8 cellular contexts compared by ENCODE assay signal in genomic region chr15:90388462-90389182, GRCh38. TPM values are rescaled to one million over a fixed set of nuclear protein-coding genes. Genes with fewer than 3 reads are reported as not detected.
DNase-seq lines count a peak whose midpoint lies in the region; ATAC-seq lines count a peak whose summit lies in the region.

No MANE protein-coding gene starts in this region.

- no peaks in the 10 kb centered on the region for H3K9me3 Mint-ChIP-seq in effector memory CD8-positive, alpha-beta T cell

- peaks cover 45 to 51% of the 10 kb centered on the region in 2 donors for H3K4me1 Mint-ChIP-seq in effector memory CD8-positive, alpha-beta T cell (ENCODE audit: low read depth in 2 of 2)

- H3K4me3 Mint-ChIP-seq in effector memory CD8-positive, alpha-beta T cell = peak overlapping the region; percentile 90 to 92

- peak overlapping the region; percentile 95 to 97 for H3K27ac Mint-ChIP-seq in effector memory CD8-positive, alpha-beta T cell

- peak; percentile 59 for ATAC-seq in GM18511 (IDR thresholded peaks at IDR 0.05; ENCODE audit: unreplicated experiment)
- ATAC-seq in HG02763 (IDR thresholded peaks at IDR 0.05; ENCODE audit: unreplicated experiment) = peak; percentile 32
- peak; percentile 41 for ATAC-seq in effector memory CD8-positive, alpha-beta T cell (replicated peaks)

- no peaks in the 10 kb centered on the region for H3K27me3 Mint-ChIP-seq in effector memory CD8-positive, alpha-beta T cell

- DNase-seq in NCI-H1930 (lab: John Stamatoyannopoulos, UW) (peak; percentile 22 to 32), mesenteric fat pad (ENCODE audit: low spot score) (peak; percentile 91), superior temporal gyrus (ENCODE audit: extremely low spot score) (no peak)
- peak; percentile 63 to 65 for DNase-seq in activated CD4-positive, alpha-beta T cell treated with anti-CD3 and anti-CD28 coated beads, Interleukin-2, amount 50 U/mL, for 48 hours
- peak; percentile 39 to 42 (median 42) for DNase-seq in effector memory CD8-positive, alpha-beta T cell
- peak; percentile 77 for DNase-seq in stimulated activated CD8-positive, alpha-beta memory T cell treated with anti-CD3 and anti-CD28 coated beads, Interleukin-4, amount 100 ng/mL, for 48 hours

- H3K36me3 Mint-ChIP-seq in effector memory CD8-positive, alpha-beta T cell (ENCODE audit: insufficient read depth) = peaks cover 56% of the 10 kb centered on the region

RNA-seq across cellular contexts. Expression of gene IQGAP1, which starts 0.6 kb away (rescaled TPM):
- 210 TPM for total RNA-seq in mesenteric fat pad

RNA-seq across cellular contexts. Expression of gene ZNF774, which starts 36.5 kb away (rescaled TPM):
- 0.84 TPM for total RNA-seq in mesenteric fat pad
